In the genomic region with DNA sequence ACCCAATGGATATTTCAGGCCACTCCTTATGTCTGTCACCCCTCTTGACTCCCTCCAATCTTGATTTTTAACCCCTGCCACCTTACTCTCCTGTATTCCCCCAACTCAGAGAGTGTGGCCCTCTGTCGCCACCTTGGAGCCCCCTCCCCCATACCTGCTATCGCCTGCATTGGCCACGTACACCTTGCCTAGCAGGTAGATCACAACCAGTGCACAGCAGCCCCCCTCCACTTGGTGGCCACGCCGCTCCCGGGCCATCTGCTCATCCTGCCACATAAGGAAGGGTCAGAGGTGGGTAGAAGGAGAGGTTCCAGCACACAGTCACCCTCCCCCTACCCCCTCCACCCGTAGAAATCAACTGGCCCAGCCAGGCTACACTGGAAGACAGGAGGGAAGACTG, we compare ENCODE assay signal across 1 cellular context.
TF ChIP-seq lines count a peak whose summit lies in the region.

No MANE protein-coding gene starts in this region.

TF ChIP-seq in GM23338, 12 proteins besides CTCF, POLR2A, EP300 and RAD21:
- TF ChIP-seq STAT1 (IDR thresholded peaks at IDR 0.05; ENCODE audit: unreplicated experiment) (no peak), JUNB (IDR thresholded peaks at IDR 0.05; ENCODE audit: unreplicated experiment) (no peak), NANOG (IDR thresholded peaks at IDR 0.05; ENCODE audit: borderline replicate concordance) (no peak), EZH2phosphoT487 (IDR thresholded peaks at IDR 0.05; ENCODE audit: unreplicated experiment) (no peak), ZNF114 (CRISPR knock-in tag; IDR thresholded peaks at IDR 0.05) (no peak), CREB1 (CRISPR knock-in tag; IDR thresholded peaks at IDR 0.05; ENCODE audit: low read depth) (no peak), ZNF331 (CRISPR knock-in tag; IDR thresholded peaks at IDR 0.05; ENCODE audit: low read depth) (no peak), POLR2AphosphoS5 (IDR thresholded peaks at IDR 0.05; ENCODE audit: low read depth) (no peak), ZNF462 (CRISPR knock-in tag; IDR thresholded peaks at IDR 0.05) (no peak), ETS1 (IDR thresholded peaks at IDR 0.05) (no peak), EZH2 (IDR thresholded peaks at IDR 0.05; ENCODE audit: low read depth, unreplicated experiment) (no peak)
- TF ChIP-seq, protein P1, sequence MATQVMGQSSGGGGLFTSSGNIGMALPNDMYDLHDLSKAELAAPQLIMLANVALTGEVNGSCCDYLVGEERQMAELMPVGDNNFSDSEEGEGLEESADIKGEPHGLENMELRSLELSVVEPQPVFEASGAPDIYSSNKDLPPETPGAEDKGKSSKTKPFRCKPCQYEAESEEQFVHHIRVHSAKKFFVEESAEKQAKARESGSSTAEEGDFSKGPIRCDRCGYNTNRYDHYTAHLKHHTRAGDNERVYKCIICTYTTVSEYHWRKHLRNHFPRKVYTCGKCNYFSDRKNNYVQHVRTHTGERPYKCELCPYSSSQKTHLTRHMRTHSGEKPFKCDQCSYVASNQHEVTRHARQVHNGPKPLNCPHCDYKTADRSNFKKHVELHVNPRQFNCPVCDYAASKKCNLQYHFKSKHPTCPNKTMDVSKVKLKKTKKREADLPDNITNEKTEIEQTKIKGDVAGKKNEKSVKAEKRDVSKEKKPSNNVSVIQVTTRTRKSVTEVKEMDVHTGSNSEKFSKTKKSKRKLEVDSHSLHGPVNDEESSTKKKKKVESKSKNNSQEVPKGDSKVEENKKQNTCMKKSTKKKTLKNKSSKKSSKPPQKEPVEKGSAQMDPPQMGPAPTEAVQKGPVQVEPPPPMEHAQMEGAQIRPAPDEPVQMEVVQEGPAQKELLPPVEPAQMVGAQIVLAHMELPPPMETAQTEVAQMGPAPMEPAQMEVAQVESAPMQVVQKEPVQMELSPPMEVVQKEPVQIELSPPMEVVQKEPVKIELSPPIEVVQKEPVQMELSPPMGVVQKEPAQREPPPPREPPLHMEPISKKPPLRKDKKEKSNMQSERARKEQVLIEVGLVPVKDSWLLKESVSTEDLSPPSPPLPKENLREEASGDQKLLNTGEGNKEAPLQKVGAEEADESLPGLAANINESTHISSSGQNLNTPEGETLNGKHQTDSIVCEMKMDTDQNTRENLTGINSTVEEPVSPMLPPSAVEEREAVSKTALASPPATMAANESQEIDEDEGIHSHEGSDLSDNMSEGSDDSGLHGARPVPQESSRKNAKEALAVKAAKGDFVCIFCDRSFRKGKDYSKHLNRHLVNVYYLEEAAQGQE (IDR thresholded peaks at IDR 0.05; ENCODE audit: unreplicated experiment): no peak
